In the genomic region with DNA sequence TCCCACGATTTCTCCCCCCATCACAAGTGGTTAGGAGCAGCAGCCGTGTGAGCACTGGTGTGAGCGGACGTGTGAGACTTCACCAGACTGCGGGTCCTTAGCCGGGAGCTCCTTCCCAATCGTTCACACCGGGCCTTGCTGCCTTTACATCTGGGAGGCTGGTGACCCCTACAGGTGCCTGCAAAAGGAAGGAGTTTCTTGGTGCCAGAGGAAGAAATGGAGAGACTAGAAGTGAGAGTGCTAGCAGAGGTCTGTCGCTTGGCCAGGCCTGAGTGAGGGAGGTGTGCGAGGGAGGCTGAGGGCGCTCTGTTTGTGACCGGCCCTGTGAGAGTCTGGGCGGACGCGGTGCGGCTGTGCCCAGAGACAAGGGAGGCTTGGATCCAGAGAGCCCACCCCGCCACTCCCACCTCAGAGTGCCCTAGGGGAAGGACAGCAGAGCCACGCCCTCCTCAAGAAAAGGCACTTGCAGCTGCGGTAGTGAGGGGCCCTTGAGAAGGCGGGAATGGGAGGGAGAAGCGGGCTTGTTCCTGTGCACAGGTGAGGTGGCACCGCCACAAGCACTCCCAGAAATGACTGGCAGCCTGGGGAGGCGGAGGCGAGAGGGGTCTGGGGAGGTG, we compare ENCODE assay signal across 10 cellular contexts. TPM values are rescaled to one million over a fixed set of nuclear protein-coding genes. Genes with fewer than 3 reads are reported as not detected.
A peak's percentile ranks its signal among the peaks of the same experiment; 100 is the strongest.
DNase-seq lines count a peak whose midpoint lies in the region; ATAC-seq and TF ChIP-seq lines count a peak whose summit lies in the region.
"Had no signal": no experiment of that assay in that cellular context is flagged by ENCODE, and none has a peak within 500 bp of the region (broad histone marks: within the 10 kb centered on the region; RNA-seq: fewer than 3 reads in every experiment).

No MANE protein-coding gene starts in this region.

- H3K4me1 Mint-ChIP-seq in activated CD4-positive, alpha-beta memory T cell treated with anti-CD3 and anti-CD28 coated beads, Interleukin-2, amount 10 ng/mL, durations not matched to agents 7 days and 5 days, result peaks cover 44% of the 10 kb centered on the region
- peaks cover 13% of the 10 kb centered on the region for H3K4me1 Mint-ChIP-seq in activated CD4-positive, alpha-beta memory T cell treated with anti-CD3 and anti-CD28 coated beads for 36 hours (ENCODE audit: low read depth)
- H3K4me1 Mint-ChIP-seq in stimulated activated memory B cell treated with anti-CD40 and anti-IgM and Interleukin-4, amounts not matched to agents 10 μg/mL and 1 μg/mL and 100 μg/mL, for 72 hours, result peaks cover 29% of the 10 kb centered on the region

- no peaks in the 10 kb centered on the region for H3K36me3 Mint-ChIP-seq in activated CD4-positive, alpha-beta memory T cell treated with anti-CD3 and anti-CD28 coated beads, Interleukin-2, amount 10 ng/mL, durations not matched to agents 7 days and 5 days (ENCODE audit: low read depth)
- H3K36me3 Mint-ChIP-seq in activated CD4-positive, alpha-beta memory T cell treated with anti-CD3 and anti-CD28 coated beads for 36 hours, result no peaks in the 10 kb centered on the region
- H3K36me3 Mint-ChIP-seq in stimulated activated memory B cell treated with anti-CD40 and anti-IgM and Interleukin-4, amounts not matched to agents 10 μg/mL and 1 μg/mL and 100 μg/mL, for 72 hours, result no peaks in the 10 kb centered on the region

- no peaks in the 10 kb centered on the region for H3K4me1 ChIP-seq in vagina

- TF ChIP-seq POLR2A in vagina (IDR thresholded peaks at IDR 0.05), result no peak

- no peaks in the 10 kb centered on the region for H3K27me3 ChIP-seq in vagina

- peaks cover 2% of the 10 kb centered on the region for H3K27me3 Mint-ChIP-seq in activated CD4-positive, alpha-beta memory T cell treated with anti-CD3 and anti-CD28 coated beads, Interleukin-2, amount 10 ng/mL, durations not matched to agents 7 days and 5 days
- no peaks in the 10 kb centered on the region for H3K27me3 Mint-ChIP-seq in activated CD4-positive, alpha-beta memory T cell treated with anti-CD3 and anti-CD28 coated beads for 36 hours
- H3K27me3 Mint-ChIP-seq in stimulated activated memory B cell treated with anti-CD40 and anti-IgM and Interleukin-4, amounts not matched to agents 10 μg/mL and 1 μg/mL and 100 μg/mL, for 72 hours, result peaks cover 21% of the 10 kb centered on the region

- ATAC-seq in SK-N-SH treated with all-trans-retinoic acid at 6 μM for 48 hours (peak; percentile 37; the same call in 1 of the 3 replicates), GM19395 (IDR thresholded peaks at IDR 0.05; ENCODE audit: unreplicated experiment) (no peak)
- no peak for ATAC-seq in stimulated activated memory B cell treated with anti-CD40 and anti-IgM and Interleukin-4, amounts not matched to agents 10 μg/mL and 1 μg/mL and 100 μg/mL, for 72 hours

- H3K27ac ChIP-seq in vagina, result no peak overlapping the region
- H3K27ac ChIP-seq: epithelial cell of prostate had no signal

- no peaks in the 10 kb centered on the region for H3K9me3 Mint-ChIP-seq in activated CD4-positive, alpha-beta memory T cell treated with anti-CD3 and anti-CD28 coated beads, Interleukin-2, amount 10 ng/mL, durations not matched to agents 7 days and 5 days
- no peaks in the 10 kb centered on the region for H3K9me3 Mint-ChIP-seq in activated CD4-positive, alpha-beta memory T cell treated with anti-CD3 and anti-CD28 coated beads for 36 hours
- no peaks in the 10 kb centered on the region for H3K9me3 Mint-ChIP-seq in stimulated activated memory B cell treated with anti-CD40 and anti-IgM and Interleukin-4, amounts not matched to agents 10 μg/mL and 1 μg/mL and 100 μg/mL, for 72 hours

- no peak overlapping the region for H3K4me3 ChIP-seq in vagina
- H3K4me3 ChIP-seq: skin epidermis had no signal

- TF ChIP-seq CTCF in vagina (IDR thresholded peaks at IDR 0.05), result no peak

- H3K27ac Mint-ChIP-seq in activated CD4-positive, alpha-beta memory T cell treated with anti-CD3 and anti-CD28 coated beads, Interleukin-2, amount 10 ng/mL, durations not matched to agents 7 days and 5 days, result peak overlapping the region; percentile 55
- no peak overlapping the region for H3K27ac Mint-ChIP-seq in activated CD4-positive, alpha-beta memory T cell treated with anti-CD3 and anti-CD28 coated beads for 36 hours
- H3K27ac Mint-ChIP-seq in stimulated activated memory B cell treated with anti-CD40 and anti-IgM and Interleukin-4, amounts not matched to agents 10 μg/mL and 1 μg/mL and 100 μg/mL, for 72 hours, result peak overlapping the region; percentile 1

- no peak for DNase-seq in activated CD4-positive, alpha-beta memory T cell treated with anti-CD3 and anti-CD28 coated beads, Interleukin-2, amount 10 ng/mL, durations not matched to agents 7 days and 5 days
- DNase-seq in activated CD4-positive, alpha-beta memory T cell treated with anti-CD3 and anti-CD28 coated beads for 36 hours, result no peak
- DNase-seq in iPS DF 4.7 (ENCODE audit: extremely low read depth, low spot score) (peak; percentile 58), inferior parietal cortex (ENCODE audit: extremely low spot score) (no peak), vagina (ENCODE audit: extremely low spot score in 2 of 2) (no peak)

- intact Hi-C loops in activated CD4-positive, alpha-beta memory T cell treated with anti-CD3 and anti-CD28 coated beads for 36 hours (cut with micrococcal nuclease), result loop anchor here (5.0 kb wide), 1 partner anchor 41 kb away; no protein-coding TSS in a partner anchor
- intact Hi-C loops in vagina (cut with DNase I), result loop anchor here (5.0 kb wide), 1 partner anchor 296 kb away; no protein-coding TSS in a partner anchor

- POLR2A ChIA-PET in activated CD4-positive, alpha-beta memory T cell treated with anti-CD3 and anti-CD28 coated beads, Interleukin-2, amount 10 ng/mL, durations not matched to agents 7 days and 5 days (lab: Charles Lee), result interaction anchor here (0.6 to 2.1 kb wide), 5 partner anchors 9 to 233 kb away, joined by 3 to 9 read pairs (median 4); a partner anchor contains a TSS
- POLR2A ChIA-PET in activated CD4-positive, alpha-beta memory T cell treated with anti-CD3 and anti-CD28 coated beads for 36 hours (lab: Charles Lee), result no interaction called here

- H3K36me3 ChIP-seq in vagina, result no peaks in the 10 kb centered on the region

- H3K9me3 ChIP-seq in vagina, result no peaks in the 10 kb centered on the region

- H3K4me3 Mint-ChIP-seq in activated CD4-positive, alpha-beta memory T cell treated with anti-CD3 and anti-CD28 coated beads, Interleukin-2, amount 10 ng/mL, durations not matched to agents 7 days and 5 days, result no peak overlapping the region
- no peak overlapping the region for H3K4me3 Mint-ChIP-seq in activated CD4-positive, alpha-beta memory T cell treated with anti-CD3 and anti-CD28 coated beads for 36 hours
- H3K4me3 Mint-ChIP-seq in stimulated activated memory B cell treated with anti-CD40 and anti-IgM and Interleukin-4, amounts not matched to agents 10 μg/mL and 1 μg/mL and 100 μg/mL, for 72 hours, result no peak overlapping the region

- CTCF ChIA-PET in activated CD4-positive, alpha-beta memory T cell treated with anti-CD3 and anti-CD28 coated beads, Interleukin-2, amount 10 ng/mL, durations not matched to agents 7 days and 5 days (lab: Charles Lee), result interaction anchor here (0.7 to 3.6 kb wide), 7 partner anchors 9 to 296 kb away, joined by 3 to 19 read pairs (median 4); a partner anchor contains a TSS
- CTCF ChIA-PET in activated CD4-positive, alpha-beta memory T cell treated with anti-CD3 and anti-CD28 coated beads for 36 hours (lab: Charles Lee), result interaction anchor here (0.6 to 3.4 kb wide), 4 partner anchors 32 to 297 kb away, joined by 3 to 41 read pairs (median 4); no protein-coding TSS in a partner anchor

TF ChIP-seq in SK-N-SH treated with all-trans-retinoic acid at 6 μM for 48 hours, 23 proteins besides CTCF, POLR2A, EP300 and RAD21 (continues in another document):
- no peak for TF ChIP-seq ESRRG (CRISPR knock-in tag; IDR thresholded peaks at IDR 0.05)
- TF ChIP-seq, protein P1, sequence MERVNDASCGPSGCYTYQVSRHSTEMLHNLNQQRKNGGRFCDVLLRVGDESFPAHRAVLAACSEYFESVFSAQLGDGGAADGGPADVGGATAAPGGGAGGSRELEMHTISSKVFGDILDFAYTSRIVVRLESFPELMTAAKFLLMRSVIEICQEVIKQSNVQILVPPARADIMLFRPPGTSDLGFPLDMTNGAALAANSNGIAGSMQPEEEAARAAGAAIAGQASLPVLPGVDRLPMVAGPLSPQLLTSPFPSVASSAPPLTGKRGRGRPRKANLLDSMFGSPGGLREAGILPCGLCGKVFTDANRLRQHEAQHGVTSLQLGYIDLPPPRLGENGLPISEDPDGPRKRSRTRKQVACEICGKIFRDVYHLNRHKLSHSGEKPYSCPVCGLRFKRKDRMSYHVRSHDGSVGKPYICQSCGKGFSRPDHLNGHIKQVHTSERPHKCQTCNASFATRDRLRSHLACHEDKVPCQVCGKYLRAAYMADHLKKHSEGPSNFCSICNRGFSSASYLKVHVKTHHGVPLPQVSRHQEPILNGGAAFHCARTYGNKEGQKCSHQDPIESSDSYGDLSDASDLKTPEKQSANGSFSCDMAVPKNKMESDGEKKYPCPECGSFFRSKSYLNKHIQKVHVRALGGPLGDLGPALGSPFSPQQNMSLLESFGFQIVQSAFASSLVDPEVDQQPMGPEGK (CRISPR knock-in tag; IDR thresholded peaks at IDR 0.05; ENCODE audit: borderline replicate concordance), result no peak
- TF ChIP-seq, protein P2, sequence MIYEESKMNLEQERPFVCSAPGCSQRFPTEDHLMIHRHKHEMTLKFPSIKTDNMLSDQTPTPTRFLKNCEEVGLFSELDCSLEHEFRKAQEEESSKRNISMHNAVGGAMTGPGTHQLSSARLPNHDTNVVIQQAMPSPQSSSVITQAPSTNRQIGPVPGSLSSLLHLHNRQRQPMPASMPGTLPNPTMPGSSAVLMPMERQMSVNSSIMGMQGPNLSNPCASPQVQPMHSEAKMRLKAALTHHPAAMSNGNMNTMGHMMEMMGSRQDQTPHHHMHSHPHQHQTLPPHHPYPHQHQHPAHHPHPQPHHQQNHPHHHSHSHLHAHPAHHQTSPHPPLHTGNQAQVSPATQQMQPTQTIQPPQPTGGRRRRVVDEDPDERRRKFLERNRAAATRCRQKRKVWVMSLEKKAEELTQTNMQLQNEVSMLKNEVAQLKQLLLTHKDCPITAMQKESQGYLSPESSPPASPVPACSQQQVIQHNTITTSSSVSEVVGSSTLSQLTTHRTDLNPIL (CRISPR knock-in tag; IDR thresholded peaks at IDR 0.05; ENCODE audit: low read depth), result no peak
- TF ChIP-seq TCF4 (CRISPR knock-in tag; IDR thresholded peaks at IDR 0.05; ENCODE audit: borderline replicate concordance), result no peak
- TF ChIP-seq BACH2 (CRISPR knock-in tag; IDR thresholded peaks at IDR 0.05; ENCODE audit: borderline replicate concordance), result no peak
- TF ChIP-seq TOX (CRISPR knock-in tag; IDR thresholded peaks at IDR 0.05; ENCODE audit: borderline replicate concordance), result no peak
- no peak for TF ChIP-seq ZC3H10 (CRISPR knock-in tag; IDR thresholded peaks at IDR 0.05)
- TF ChIP-seq ZNF8 (CRISPR knock-in tag; IDR thresholded peaks at IDR 0.05), result no peak
- TF ChIP-seq CSDC2 (CRISPR knock-in tag; IDR thresholded peaks at IDR 0.05), result no peak
- TF ChIP-seq GLIS3 (CRISPR knock-in tag; IDR thresholded peaks at IDR 0.05), result no peak

RNA-seq across cellular contexts. Expression of a gene that starts 10.0 kb away (rescaled TPM):
- 10 to 100 TPM; 12.2 to 13.6 TPM for total RNA-seq in activated CD4-positive, alpha-beta memory T cell treated with anti-CD3 and anti-CD28 coated beads, Interleukin-2, amount 10 ng/mL, durations not matched to agents 7 days and 5 days
- 1 to 10 TPM; 4.4 to 7.9 TPM for total RNA-seq in activated CD4-positive, alpha-beta memory T cell treated with anti-CD3 and anti-CD28 coated beads for 36 hours
- 11.5 TPM for total RNA-seq in vagina
